2 cellular contexts compared by ENCODE assay signal in the genomic region with DNA sequence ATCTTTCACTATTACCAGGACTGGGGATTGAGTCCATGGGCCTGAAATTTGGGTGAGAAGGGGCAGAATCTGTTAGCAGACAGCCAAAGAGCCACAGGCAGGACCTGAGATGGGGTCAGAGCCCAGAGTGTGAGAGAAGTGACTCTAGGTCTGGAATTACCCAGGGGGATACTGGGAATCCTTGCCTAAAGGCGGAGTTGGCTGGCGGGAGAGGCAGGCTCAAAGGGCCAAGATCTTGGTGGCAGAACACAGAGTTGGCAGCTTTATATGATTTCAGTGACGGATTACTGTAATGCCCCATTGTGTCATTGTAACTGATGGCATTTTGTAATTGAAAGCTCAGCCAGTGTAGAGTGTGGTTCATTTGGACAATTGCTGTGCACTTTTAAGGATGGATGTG.
TF ChIP-seq lines count a peak whose summit lies in the region.

No MANE protein-coding gene starts in this region.

TF ChIP-seq in H1, 55 proteins besides CTCF, POLR2A, EP300 and RAD21 (continued from another document):
- TF ChIP-seq SAP30 (IDR thresholded peaks at IDR 0.05; ENCODE audit: insufficient read depth, insufficient replicate concordance, low read length) (no peak), SP4 (IDR thresholded peaks at IDR 0.05; ENCODE audit: low read length) (no peak), BACH1 (IDR thresholded peaks at IDR 0.05; ENCODE audit: low read length) (no peak), KDM1A (IDR thresholded peaks at IDR 0.05; ENCODE audit: borderline replicate concordance, low read length) (no peak), TEAD4 (IDR thresholded peaks at IDR 0.05; ENCODE audit: low read depth, low read length) (no peak), SP1 (IDR thresholded peaks at IDR 0.05; ENCODE audit: low read depth, low read length) (no peak)

TF ChIP-seq in SK-N-SH, 30 proteins besides CTCF, POLR2A, EP300 and RAD21 (continued from another document):
- TF ChIP-seq, protein P1, sequence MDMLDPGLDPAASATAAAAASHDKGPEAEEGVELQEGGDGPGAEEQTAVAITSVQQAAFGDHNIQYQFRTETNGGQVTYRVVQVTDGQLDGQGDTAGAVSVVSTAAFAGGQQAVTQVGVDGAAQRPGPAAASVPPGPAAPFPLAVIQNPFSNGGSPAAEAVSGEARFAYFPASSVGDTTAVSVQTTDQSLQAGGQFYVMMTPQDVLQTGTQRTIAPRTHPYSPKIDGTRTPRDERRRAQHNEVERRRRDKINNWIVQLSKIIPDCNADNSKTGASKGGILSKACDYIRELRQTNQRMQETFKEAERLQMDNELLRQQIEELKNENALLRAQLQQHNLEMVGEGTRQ (IDR thresholded peaks at IDR 0.05; ENCODE audit: borderline replicate concordance, low read depth, low read length) = no peak
- TF ChIP-seq JUND (IDR thresholded peaks at IDR 0.05) (no peak), GATA2 (CRISPR knock-in tag; IDR thresholded peaks at IDR 0.05) (no peak), REST (IDR thresholded peaks at IDR 0.05; ENCODE audit: low read depth, low read length) (no peak)
